Comparison of ENCODE assay signal across 8 cellular contexts in genomic region chr6:61168878-61169277, GRCh38.
"Had no signal": no experiment of that assay in that cellular context is flagged by ENCODE, and none has a peak within 500 bp of the region (broad histone marks: within the 10 kb centered on the region; RNA-seq: fewer than 3 reads in every experiment).

No MANE protein-coding gene starts in this region.

- H3K36me3 ChIP-seq: HAP-1 had no signal

- ATAC-seq: HCT116, K562 had no signal

- H3K4me1 ChIP-seq: HAP-1 had no signal

- H3K9me3 ChIP-seq: HAP-1 had no signal

- H3K4me3 ChIP-seq: HAP-1, K562 had no signal

- DNase-seq: GOT3, H7, HFFc6, IMR-90 had no signal

- H3K4me3 Mint-ChIP-seq: HFFc6 had no signal

- H3K27ac Mint-ChIP-seq: HFFc6 had no signal

- FAIRE-seq: HTR-8/SVneo, K562 had no signal
